9 cellular contexts compared by ENCODE assay signal in genomic region chr12:107014050-107014449, GRCh38. TPM values are rescaled to one million over a fixed set of nuclear protein-coding genes. Genes with fewer than 3 reads are reported as not detected.
DNase-seq lines count a peak whose midpoint lies in the region; ATAC-seq and TF ChIP-seq lines count a peak whose summit lies in the region.
"Had no signal": no experiment of that assay in that cellular context is flagged by ENCODE, and none has a peak within 500 bp of the region (broad histone marks: within the 10 kb centered on the region; RNA-seq: fewer than 3 reads in every experiment).

No MANE protein-coding gene starts in this region.

- BruUV-seq in Caco-2 (replicated peaks; lab: Mats Ljungman, UMichigan): no TSS peak

- TF ChIP-seq CTCF in Caco-2 (IDR thresholded peaks at IDR 0.05; ENCODE audit: insufficient read depth in 1 of 2, low read depth in 1 of 2, low read length in 1 of 2, severe bottlenecking in 1 of 2, unreplicated experiment in 1 of 2): peak; percentile 28 to 60
- TF ChIP-seq CTCF in right lobe of liver (IDR thresholded peaks at IDR 0.05): peak; percentile 42 to 62 (median 48)
- no peak for TF ChIP-seq CTCF in ascending aorta (IDR thresholded peaks at IDR 0.05)

- no peak overlapping the region for H3K4me2 ChIP-seq in Karpas-422 (ENCODE audit: low read depth, low read length, poor library complexity, severe bottlenecking)

- no peaks in the 10 kb centered on the region for H3K27me3 ChIP-seq in Caco-2 (replicated peaks; ENCODE audit: control insufficient read depth, insufficient read depth, low read length)
- no peaks in the 10 kb centered on the region for H3K27me3 ChIP-seq in Karpas-422 (ENCODE audit: low read length)
- no peaks in the 10 kb centered on the region for H3K27me3 ChIP-seq in right lobe of liver
- no peaks in the 10 kb centered on the region for H3K27me3 ChIP-seq in ascending aorta

- H3K36me3 Mint-ChIP-seq in Caco-2 (ENCODE audit: insufficient read depth, unreplicated experiment): peaks cover 9% of the 10 kb centered on the region
- H3K36me3 Mint-ChIP-seq in activated T-helper 17 cell treated with anti-CD3 and anti-CD28 coated beads, Interleukin-2, amount 50 U/mL, for 72 hours (ENCODE audit: low read depth): peaks cover 14% of the 10 kb centered on the region

- H3K27me3 Mint-ChIP-seq in Caco-2 (ENCODE audit: insufficient read depth, unreplicated experiment): no peaks in the 10 kb centered on the region
- H3K27me3 Mint-ChIP-seq in activated T-helper 17 cell treated with anti-CD3 and anti-CD28 coated beads, Interleukin-2, amount 50 U/mL, for 72 hours: no peaks in the 10 kb centered on the region

- no peaks in the 10 kb centered on the region for H3K79me2 ChIP-seq in Karpas-422 (ENCODE audit: low read length)

- no peaks in the 10 kb centered on the region for H3K4me1 ChIP-seq in Caco-2
- H3K4me1 ChIP-seq in Karpas-422 (ENCODE audit: low read length): no peaks in the 10 kb centered on the region
- H3K4me1 ChIP-seq in right lobe of liver: no peaks in the 10 kb centered on the region
- no peaks in the 10 kb centered on the region for H3K4me1 ChIP-seq in ascending aorta

- no peaks in the 10 kb centered on the region for H3K4me1 Mint-ChIP-seq in Caco-2 (ENCODE audit: low read depth, unreplicated experiment)
- peaks cover 6% of the 10 kb centered on the region for H3K4me1 Mint-ChIP-seq in activated T-helper 17 cell treated with anti-CD3 and anti-CD28 coated beads, Interleukin-2, amount 50 U/mL, for 72 hours

- H3K27ac Mint-ChIP-seq in Caco-2 (ENCODE audit: unreplicated experiment): no peak overlapping the region
- H3K27ac Mint-ChIP-seq in activated T-helper 17 cell treated with anti-CD3 and anti-CD28 coated beads, Interleukin-2, amount 50 U/mL, for 72 hours: no peak overlapping the region

- CTCF ChIA-PET in Caco-2 (lab: Charles Lee): interaction anchor here (0.6 to 1.4 kb wide), 3 partner anchors 27 to 301 kb away, joined by 3 to 5 read pairs (median 3); partner anchors contain the start of gene MTERF2

- no peaks in the 10 kb centered on the region for H3K9me3 ChIP-seq in Caco-2
- no peaks in the 10 kb centered on the region for H3K9me3 ChIP-seq in Karpas-422 (ENCODE audit: low read length)
- H3K9me3 ChIP-seq in right lobe of liver: no peaks in the 10 kb centered on the region
- no peaks in the 10 kb centered on the region for H3K9me3 ChIP-seq in ascending aorta

- H3K4me3 Mint-ChIP-seq in Caco-2 (ENCODE audit: unreplicated experiment): no peak overlapping the region
- no peak overlapping the region for H3K4me3 Mint-ChIP-seq in activated T-helper 17 cell treated with anti-CD3 and anti-CD28 coated beads, Interleukin-2, amount 50 U/mL, for 72 hours

- H3K27ac ChIP-seq in Karpas-422 (ENCODE audit: low read length) (no peak overlapping the region), right lobe of liver (no peak overlapping the region), ascending aorta (no peak overlapping the region)

- H3K9me3 Mint-ChIP-seq in Caco-2 (ENCODE audit: unreplicated experiment): no peaks in the 10 kb centered on the region
- H3K9me3 Mint-ChIP-seq in activated T-helper 17 cell treated with anti-CD3 and anti-CD28 coated beads, Interleukin-2, amount 50 U/mL, for 72 hours: no peaks in the 10 kb centered on the region

- ATAC-seq in activated T-helper 17 cell treated with anti-CD3 and anti-CD28 coated beads, Interleukin-2, amount 50 U/mL, for 72 hours (replicated peaks): peak; percentile 61
- peak; percentile 93 to 100 (median 96) for ATAC-seq in right lobe of liver

- H2AFZ ChIP-seq in Karpas-422 (ENCODE audit: low read length): no peak overlapping the region

- no peaks in the 10 kb centered on the region for H3K9me2 ChIP-seq in Karpas-422 (replicated peaks; ENCODE audit: insufficient read depth, low read length)

- peak; percentile 37 to 48 for DNase-seq in Caco-2
- peak; percentile 46 for DNase-seq in Karpas-422
- DNase-seq in right lobe of liver: peak in 1 of 3 donors; percentile 48
- DNase-seq in head of caudate nucleus: no peak
- DNase-seq in nucleus accumbens (lab: John Stamatoyannopoulos, UW): no peak
- DNase-seq in ascending aorta (ENCODE audit: low spot score in 2 of 2): no peak
- no peak for DNase-seq in foreskin melanocyte
- DNase-seq: NCI-H524 treated with DMSO at 0.1 percent for 48 hours had no signal

- H3K36me3 ChIP-seq in Caco-2 (ENCODE audit: control insufficient read depth, insufficient read depth, low read length) (no peaks in the 10 kb centered on the region), Karpas-422 (ENCODE audit: insufficient read depth, low read length) (no peaks in the 10 kb centered on the region), right lobe of liver (no peaks in the 10 kb centered on the region), ascending aorta (peaks cover 0 to 9% of the 10 kb centered on the region in 2 donors)

- WGBS in right lobe of liver (ENCODE audit: insufficient coverage, low coverage, low lambda C conversion rate, missing lambda C conversion rate): 42% methylated on average over 3 of the region's 3 CpGs

- POLR2A ChIA-PET in Caco-2 (lab: Charles Lee): no interaction called here

- TF ChIP-seq POLR2A in right lobe of liver (IDR thresholded peaks at IDR 0.05): no peak

- intact Hi-C loops in Caco-2 (cut with micrococcal nuclease; ENCODE audit: unreplicated experiment) (loop anchor here (1.0 to 5.0 kb wide), 2 partner anchors 78 to 90 kb away; partner anchors contain the start of gene CRY1), right lobe of liver (cut with DNase I) (no loop called here), head of caudate nucleus (cut with DNase I) (no loop called here), ascending aorta (cut with DNase I) (no loop called here)

- no peak overlapping the region for H3K4me3 ChIP-seq in Caco-2 (ENCODE audit: low read depth, low read length)
- H3K4me3 ChIP-seq in Karpas-422 (ENCODE audit: low read length): no peak overlapping the region
- no peak overlapping the region for H3K4me3 ChIP-seq in right lobe of liver
- no peak overlapping the region for H3K4me3 ChIP-seq in ascending aorta

- no peak overlapping the region for H3K9ac ChIP-seq in Karpas-422 (ENCODE audit: low read length)

- no peaks in the 10 kb centered on the region for H4K20me1 ChIP-seq in Karpas-422 (ENCODE audit: insufficient read depth, low read depth, low read length)

RNA-seq across cellular contexts. Expression of gene MTERF2, which starts 27.1 kb away (rescaled TPM):
- total RNA-seq in Caco-2 (2022) (9.8 and 10.1 TPM in 2 replicates), right lobe of liver (10 to 100 TPM in 4 of 6 experiments, 1 to 10 TPM in 2; 7.2 to 14.4 (median 12.0) TPM), ascending aorta (3.1 TPM)
- total RNA-seq in Karpas-422 (2014; rRNA removed; shearing (Covaris generic); ENCODE audit: low replicate concordance): 6.7 and 6.9 TPM in 2 replicates
- 10 to 100 TPM in 1 of 2 donors, 1 to 10 TPM in 1; 9.0 to 10.9 TPM for total RNA-seq in activated T-helper 17 cell treated with anti-CD3 and anti-CD28 coated beads, Interleukin-2, amount 50 U/mL, for 72 hours

RNA-seq across cellular contexts. Expression of gene TMEM263, which starts 58.3 kb away (rescaled TPM):
- total RNA-seq in Caco-2 (2022) (31.6 and 32.7 TPM in 2 replicates), right lobe of liver (10 to 100 TPM; 23.9 to 40.9 (median 38.1) TPM), ascending aorta (27.0 TPM)
- 28.0 and 38.5 TPM in 2 replicates for total RNA-seq in Karpas-422 (2014; rRNA removed; shearing (Covaris generic); ENCODE audit: low replicate concordance)
- 10 to 100 TPM; 40.9 to 62.3 TPM for total RNA-seq in activated T-helper 17 cell treated with anti-CD3 and anti-CD28 coated beads, Interleukin-2, amount 50 U/mL, for 72 hours

Comparison
In these comparisons a context has a peak if more than half of its experiments do, and no peak if none do; other contexts are left out.
1. DNase-seq: peak in Caco-2 (2 of 2) and Karpas-422 (single experiment); none in head of caudate nucleus (0 of 42), nucleus accumbens (0 of 56), ascending aorta (0 of 2) and foreskin melanocyte (single experiment).
2. CTCF ChIP-seq: peak in Caco-2 (2 of 2) and right lobe of liver (4 of 4); none in ascending aorta (0 of 3).